In the genomic region with DNA sequence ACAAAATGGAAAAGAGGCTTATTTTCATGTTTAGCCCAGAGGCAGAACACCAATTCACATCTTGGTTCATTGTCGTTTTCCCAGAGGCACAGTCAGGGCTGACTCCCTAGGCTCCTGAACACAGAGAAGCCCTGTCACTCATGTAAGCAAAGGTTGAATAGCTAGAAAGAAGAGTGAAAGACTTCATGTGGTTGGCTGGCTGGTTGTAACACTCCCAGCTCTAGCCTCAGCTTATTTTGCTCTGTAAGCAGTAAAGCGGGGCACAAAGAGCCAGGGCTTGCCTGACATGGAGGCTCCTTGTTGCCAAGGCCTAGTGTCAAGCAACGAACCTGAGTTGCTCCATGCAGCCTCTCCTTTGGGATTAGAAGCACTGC, we compare ENCODE assay signal across 27 cellular contexts.
"Had no signal": no experiment of that assay in that cellular context is flagged by ENCODE, and none has a peak within 500 bp of the region (broad histone marks: within the 10 kb centered on the region; RNA-seq: fewer than 3 reads in every experiment).

No MANE protein-coding gene starts in this region.

- H3K9me3 ChIP-seq: MG63 had no signal

- FAIRE-seq: bronchial epithelial cell, TTC549 had no signal

- H3K36me3 Mint-ChIP-seq: activated CD8-positive, alpha-beta memory T cell treated with anti-CD3 and anti-CD28 coated beads, Interleukin-2, amount 10 ng/mL, durations not matched to agents 7 days and 5 days; activated naive CD4-positive, alpha-beta T cell treated with anti-CD3 and anti-CD28 coated beads, Interleukin-2, amount 50 U/mL, for 24 hours; T-cell had no signal

- H2AFZ ChIP-seq: PC-9 had no signal

- H3K27ac Mint-ChIP-seq: activated B cell treated with CpG ODN at 0.5 μM for 24 hours; activated CD4-positive, alpha-beta T cell treated with anti-CD3 and anti-CD28 coated beads, Interleukin-2, amount 10 ng/mL, durations not matched to agents 24 days and 14 days; activated CD8-positive, alpha-beta memory T cell treated with anti-CD3 and anti-CD28 coated beads, Interleukin-2, amount 10 ng/mL, durations not matched to agents 7 days and 5 days; activated naive CD4-positive, alpha-beta T cell treated with anti-CD3 and anti-CD28 coated beads, Interleukin-2, amount 50 U/mL, for 24 hours; activated T-cell treated with anti-CD3 and anti-CD28 coated beads, Interleukin-2, amount 50 U/mL, for 24 hours; activated T-helper 1 cell treated with anti-CD3 and anti-CD28 coated beads, Interleukin-12 subunit alpha, Interleukin-12 subunit beta, Interleukin-2, Interleukin-4 antibody, amounts not matched to agents 30 ng/mL and 10 ng/mL and 1 ng/mL, durations not matched to agents 14 hours and 24 hours and 36 hours; T-cell had no signal

- H3K4me3 ChIP-seq: MG63, PC-9, SK-N-MC had no signal

- H3K4me2 ChIP-seq: PC-9 had no signal

- DNase-seq: activated B cell treated with CpG ODN at 0.5 μM for 24 hours; activated CD4-positive, alpha-beta T cell treated with anti-CD3 and anti-CD28 coated beads for 1 hour; activated CD4-positive, alpha-beta T cell treated with anti-CD3 and anti-CD28 coated beads, Interleukin-2, amount 10 ng/mL, durations not matched to agents 24 days and 14 days; activated CD4-positive, alpha-beta T cell treated with anti-CD3 and anti-CD28 coated beads, Interleukin-2, amount 50 U/mL, for 48 hours; activated CD8-positive, alpha-beta memory T cell treated with anti-CD3 and anti-CD28 coated beads, Interleukin-2, amount 10 ng/mL, durations not matched to agents 7 days and 5 days; activated effector memory CD4-positive, alpha-beta T cell treated with Interleukin-2 at 50 U/mL for 16 hours; activated naive CD4-positive, alpha-beta T cell; activated T-cell treated with anti-CD3 and anti-CD28 coated beads, Interleukin-2, amount 50 U/mL, for 24 hours; aorta; central memory CD4-positive, alpha-beta T cell; MG63; MV-4-11; NCI-H1092 treated with DMSO at 0.1 percent for 48 hours; NCI-H1417 treated with DMSO at 0.1 percent for 48 hours; NCI-H2029 treated with DMSO at 0.1 percent for 48 hours; NCI-H510A treated with DMSO at 0.1 percent for 48 hours; NCI-H69; PC-9; SIG-M5; T-cell; T-helper 2 cell; T1000 had no signal

- ATAC-seq: activated CD8-positive, alpha-beta memory T cell treated with anti-CD3 and anti-CD28 coated beads, Interleukin-2, amount 10 ng/mL, durations not matched to agents 7 days and 5 days; T-cell had no signal

- H3K36me3 ChIP-seq: MG63 had no signal

- H3K4me1 Mint-ChIP-seq: activated B cell treated with CpG ODN at 0.5 μM for 24 hours; activated CD4-positive, alpha-beta T cell treated with anti-CD3 and anti-CD28 coated beads, Interleukin-2, amount 10 ng/mL, durations not matched to agents 24 days and 14 days; activated naive CD4-positive, alpha-beta T cell treated with anti-CD3 and anti-CD28 coated beads, Interleukin-2, amount 50 U/mL, for 24 hours; T-cell had no signal

- H3K27ac ChIP-seq: PC-9, SK-N-MC had no signal

- H3K4me3 Mint-ChIP-seq: activated B cell treated with CpG ODN at 0.5 μM for 24 hours; activated CD4-positive, alpha-beta T cell treated with anti-CD3 and anti-CD28 coated beads, Interleukin-2, amount 10 ng/mL, durations not matched to agents 24 days and 14 days; activated CD8-positive, alpha-beta memory T cell treated with anti-CD3 and anti-CD28 coated beads, Interleukin-2, amount 10 ng/mL, durations not matched to agents 7 days and 5 days; activated naive CD4-positive, alpha-beta T cell treated with anti-CD3 and anti-CD28 coated beads, Interleukin-2, amount 50 U/mL, for 24 hours; activated T-cell treated with anti-CD3 and anti-CD28 coated beads, Interleukin-2, amount 50 U/mL, for 24 hours; activated T-helper 1 cell treated with anti-CD3 and anti-CD28 coated beads, Interleukin-12 subunit alpha, Interleukin-12 subunit beta, Interleukin-2, Interleukin-4 antibody, amounts not matched to agents 30 ng/mL and 10 ng/mL and 1 ng/mL, durations not matched to agents 14 hours and 24 hours and 36 hours; T-cell had no signal

- H3K9me3 Mint-ChIP-seq: activated B cell treated with CpG ODN at 0.5 μM for 24 hours; activated CD4-positive, alpha-beta T cell treated with anti-CD3 and anti-CD28 coated beads, Interleukin-2, amount 10 ng/mL, durations not matched to agents 24 days and 14 days; activated naive CD4-positive, alpha-beta T cell treated with anti-CD3 and anti-CD28 coated beads, Interleukin-2, amount 50 U/mL, for 24 hours; activated T-cell treated with anti-CD3 and anti-CD28 coated beads, Interleukin-2, amount 50 U/mL, for 24 hours; activated T-helper 1 cell treated with anti-CD3 and anti-CD28 coated beads, Interleukin-12 subunit alpha, Interleukin-12 subunit beta, Interleukin-2, Interleukin-4 antibody, amounts not matched to agents 30 ng/mL and 10 ng/mL and 1 ng/mL, durations not matched to agents 14 hours and 24 hours and 36 hours; T-cell had no signal
